Comparison of ENCODE assay signal across 6 cellular contexts in genomic region chrX:72760454-72760853, GRCh38. TPM values are rescaled to one million over a fixed set of nuclear protein-coding genes. Genes with fewer than 3 reads are reported as not detected.
"Had no signal": no experiment of that assay in that cellular context is flagged by ENCODE, and none has a peak within 500 bp of the region (broad histone marks: within the 10 kb centered on the region; RNA-seq: fewer than 3 reads in every experiment).

No MANE protein-coding gene starts in this region.

RNA-seq across cellular contexts. Expression of gene DMRTC1B, which starts 16.2 kb away (rescaled TPM):
- total RNA-seq: GM23248, H1, H7, H9, HFFc6 had no signal
- polyA plus RNA-seq: GM23248, H1 had no signal

RNA-seq across cellular contexts. Expression of gene FAM236B, which starts 22.0 kb away (rescaled TPM):
- total RNA-seq: GM23248, H1, H4, H7, H9, HFFc6 had no signal
- polyA plus RNA-seq: GM23248, H1 had no signal

RNA-seq across cellular contexts. Expression of gene FAM236D, which starts 47.6 kb away (rescaled TPM):
- total RNA-seq: GM23248, H1, H4, H7, H9, HFFc6 had no signal
- polyA plus RNA-seq: GM23248, H1 had no signal
